In the genomic region with DNA sequence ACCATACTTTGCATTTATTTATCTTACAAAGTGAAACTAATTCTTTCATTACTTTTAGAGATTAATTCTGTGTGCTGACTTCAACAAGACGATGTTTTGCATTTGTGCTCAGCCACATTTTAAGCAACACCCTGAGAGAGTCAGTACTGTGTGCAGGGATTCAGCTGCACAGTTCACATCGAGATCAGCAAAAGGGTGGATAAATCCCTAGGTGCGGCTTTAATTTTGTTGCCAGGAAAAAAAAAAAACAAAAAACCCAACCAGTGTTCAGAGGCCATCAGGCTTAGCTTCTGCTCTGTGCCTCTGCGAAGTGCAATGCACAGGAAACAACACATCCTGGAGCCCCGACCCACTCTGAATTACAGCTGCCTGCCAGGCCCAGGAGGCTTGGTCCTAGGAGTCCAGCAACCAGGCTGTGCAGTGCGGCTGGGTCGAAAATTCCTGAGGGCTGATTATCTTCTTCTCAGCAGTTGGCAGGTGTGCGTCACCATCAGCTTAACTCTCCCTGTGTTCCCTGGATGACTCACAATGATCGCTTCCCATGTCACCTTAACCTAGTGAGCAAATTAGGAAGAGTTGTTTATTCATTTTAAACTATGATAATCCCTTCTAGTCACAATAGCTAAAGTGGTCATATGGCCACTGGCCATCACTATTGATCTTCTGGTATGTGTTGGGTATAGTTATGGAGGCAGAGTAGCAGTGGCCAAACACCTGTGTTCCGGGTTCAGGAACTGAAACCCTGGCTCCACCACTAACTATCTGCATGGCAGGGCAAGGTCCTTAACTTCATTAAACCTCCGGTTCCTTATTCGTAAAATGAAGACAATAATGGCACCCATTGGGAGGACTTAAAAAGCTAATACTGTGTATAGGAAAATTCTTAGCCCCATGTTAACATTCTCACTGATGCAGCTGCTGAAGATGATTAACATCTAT, we compare ENCODE assay signal across 12 cellular contexts.
DNase-seq lines count a peak whose midpoint lies in the region; ATAC-seq and TF ChIP-seq lines count a peak whose summit lies in the region.
"Had no signal": no experiment of that assay in that cellular context is flagged by ENCODE, and none has a peak within 500 bp of the region (broad histone marks: within the 10 kb centered on the region; RNA-seq: fewer than 3 reads in every experiment).

No MANE protein-coding gene starts in this region.

- DNase-seq in DMS53 treated with DMSO at 0.1 percent for 48 hours (lab: John Stamatoyannopoulos, UW; ENCODE audit: unreplicated experiment): peak; percentile 12
- DNase-seq in astrocyte of the spinal cord (ENCODE audit: low read depth, low spot score): peak; percentile 53
- DNase-seq in EL: no peak
- no peak for DNase-seq in activated CD4-positive, alpha-beta T cell treated with anti-CD3 and anti-CD28 coated beads, Interleukin-2, amount 50 U/mL, for 48 hours
- no peak for DNase-seq in NCI-H345 (lab: John Stamatoyannopoulos, UW)
- DNase-seq: mesenchymal stem cell; stimulated activated CD4-positive, alpha-beta T cell treated with anti-CD3 and anti-CD28 coated beads, Interleukin-12 subunit alpha, Interleukin-12 subunit beta, amount 100 ng/mL, for 4 hours had no signal

- ATAC-seq in GM21515 (IDR thresholded peaks at IDR 0.05; ENCODE audit: unreplicated experiment) (peak; percentile 65), HG03378 (IDR thresholded peaks at IDR 0.05; ENCODE audit: unreplicated experiment) (peak; percentile 93), HG03175 (IDR thresholded peaks at IDR 0.05; ENCODE audit: unreplicated experiment) (no peak)

- no peak overlapping the region for H3K4me3 ChIP-seq in astrocyte of the spinal cord (ENCODE audit: low read depth, low read length)
- H3K4me3 ChIP-seq: BLaER1 treated with 17β-estradiol and CSF1 and Interleukin-3, amounts not matched to agents 10 nM and 100 nM; thoracic aorta had no signal

- in situ Hi-C loops in astrocyte of the spinal cord (cut with HindIII; ENCODE audit: low sequenced_read_pairs): no loop called here

- TF ChIP-seq CTCF in astrocyte of the spinal cord (IDR thresholded peaks at IDR 0.05; ENCODE audit: low read depth, low read length): no peak

Comparison
In these comparisons a context has a peak if more than half of its experiments do, and no peak if none do; other contexts are left out.
1. DNase-seq: peak in DMS53 treated with DMSO at 0.1 percent for 48 hours (single experiment) and astrocyte of the spinal cord (single experiment); none in EL (single experiment), activated CD4-positive, alpha-beta T cell treated with anti-CD3 and anti-CD28 coated beads, Interleukin-2, amount 50 U/mL, for 48 hours (0 of 2) and NCI-H345 (single experiment).